In the genomic region with DNA sequence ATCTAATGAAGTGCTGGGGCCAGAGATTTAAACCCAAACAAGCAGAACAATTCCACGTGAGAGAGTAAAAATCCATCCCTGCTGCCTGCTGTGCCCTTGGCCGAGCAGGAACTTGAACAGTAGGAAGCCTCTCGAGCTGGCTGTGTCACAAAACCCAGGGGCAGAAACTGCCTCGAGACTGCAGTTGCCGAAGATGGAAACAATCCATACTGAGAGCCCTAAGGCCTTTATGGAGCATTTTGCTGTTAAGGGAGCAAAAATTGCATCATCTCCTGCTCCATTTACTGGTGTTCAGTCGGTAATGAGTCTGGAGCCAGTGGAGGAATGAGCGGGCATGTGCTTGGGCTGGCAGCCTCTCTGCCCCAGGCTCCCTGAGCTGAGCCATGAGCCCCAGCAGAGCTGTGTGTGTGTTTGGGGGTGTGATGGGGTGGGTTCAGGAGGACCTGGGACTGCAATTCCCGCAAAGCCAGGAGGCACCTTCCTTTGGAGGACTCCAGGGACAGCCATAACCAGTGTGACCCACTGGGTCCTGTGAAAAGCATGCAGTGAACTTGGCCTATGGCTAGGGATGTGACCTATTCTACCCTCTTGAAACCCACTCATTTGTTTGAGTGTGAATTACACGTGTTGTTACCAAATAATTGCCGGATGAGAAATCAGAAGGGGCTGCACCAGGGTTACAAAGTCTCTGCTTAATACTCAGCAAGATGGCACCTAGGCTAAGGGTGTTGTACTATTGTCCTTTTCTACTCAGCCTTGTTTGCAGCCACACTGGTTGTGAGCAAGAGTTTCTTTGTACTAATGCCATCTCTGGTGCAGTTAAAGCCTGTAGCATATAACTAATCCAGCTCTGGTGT, we compare ENCODE assay signal across 10 cellular contexts. TPM values are rescaled to one million over a fixed set of nuclear protein-coding genes. Genes with fewer than 3 reads are reported as not detected.
DNase-seq lines count a peak whose midpoint lies in the region; ATAC-seq lines count a peak whose summit lies in the region.
"Had no signal": no experiment of that assay in that cellular context is flagged by ENCODE, and none has a peak within 500 bp of the region (broad histone marks: within the 10 kb centered on the region; RNA-seq: fewer than 3 reads in every experiment).

No MANE protein-coding gene starts in this region.

- H3K4me3 Mint-ChIP-seq in activated T-cell treated with anti-CD3 and anti-CD28 coated beads, Interleukin-2, amount 50 U/mL, for 72 hours = peak overlapping the region; percentile 40 to 71
- H3K4me3 Mint-ChIP-seq: memory B cell had no signal

- no peaks in the 10 kb centered on the region for H3K27me3 Mint-ChIP-seq in activated T-cell treated with anti-CD3 and anti-CD28 coated beads, Interleukin-2, amount 50 U/mL, for 72 hours (ENCODE audit: low read depth)

- WGBS in mesodermal cell (ENCODE audit: insufficient coverage in 2 of 2), 2 experiments = 52 to 59% methylated on average over 8 to 10 of the region's 10 CpGs

- no peak overlapping the region for H3K4me3 ChIP-seq in mesodermal cell (ENCODE audit: extremely low read depth, insufficient read depth, low read length, poor library complexity, severe bottlenecking)

- DNase-seq in DMS79 treated with DMSO at 0.1 percent for 48 hours (lab: John Stamatoyannopoulos, UW) (peak; percentile 83), NCI-H128 (lab: John Stamatoyannopoulos, UW; ENCODE audit: unreplicated experiment) (peak; percentile 27), SW 1271 (lab: John Stamatoyannopoulos, UW) (no peak), NCI-H2196 treated with DMSO at 0.1 percent for 48 hours (lab: John Stamatoyannopoulos, UW; ENCODE audit: unreplicated experiment) (no peak), NK-92 (lab: John Stamatoyannopoulos, UW; ENCODE audit: unreplicated experiment) (no peak)
- no peak for DNase-seq in activated T-cell treated with anti-CD3 and anti-CD28 coated beads, Interleukin-2, amount 50 U/mL, for 72 hours
- DNase-seq: GDM1 had no signal

- no peaks in the 10 kb centered on the region for H3K9me3 Mint-ChIP-seq in activated T-cell treated with anti-CD3 and anti-CD28 coated beads, Interleukin-2, amount 50 U/mL, for 72 hours
- H3K9me3 Mint-ChIP-seq: memory B cell had no signal

- peak; percentile 2 to 45 for ATAC-seq in activated T-cell treated with anti-CD3 and anti-CD28 coated beads, Interleukin-2, amount 50 U/mL, for 72 hours (replicated peaks in 1 of 2)
- ATAC-seq in HG02759 (IDR thresholded peaks at IDR 0.05; ENCODE audit: unreplicated experiment) = no peak

- H3K36me3 Mint-ChIP-seq in activated T-cell treated with anti-CD3 and anti-CD28 coated beads, Interleukin-2, amount 50 U/mL, for 72 hours (ENCODE audit: insufficient read depth in 2 of 2) = no peaks in the 10 kb centered on the region
- H3K36me3 Mint-ChIP-seq: memory B cell had no signal

- peaks cover 70% of the 10 kb centered on the region for H3K4me1 Mint-ChIP-seq in activated T-cell treated with anti-CD3 and anti-CD28 coated beads, Interleukin-2, amount 50 U/mL, for 72 hours (ENCODE audit: low read depth)

- H3K36me3 ChIP-seq in mesodermal cell (ENCODE audit: control insufficient read depth, insufficient read depth, low read length) = no peaks in the 10 kb centered on the region

- H3K27ac Mint-ChIP-seq in activated T-cell treated with anti-CD3 and anti-CD28 coated beads, Interleukin-2, amount 50 U/mL, for 72 hours = no peak overlapping the region
- H3K27ac Mint-ChIP-seq: memory B cell had no signal

- peak overlapping the region; percentile 63 for H3K27ac ChIP-seq in mesodermal cell (ENCODE audit: low read depth, low read length, severe bottlenecking)

- H3K9me3 ChIP-seq in mesodermal cell (ENCODE audit: control insufficient read depth, low read length) = no peaks in the 10 kb centered on the region

- peaks cover 22% of the 10 kb centered on the region for H3K4me1 ChIP-seq in mesodermal cell (ENCODE audit: control insufficient read depth, insufficient read depth, low read length, poor library complexity, severe bottlenecking)

RNA-seq across cellular contexts. Expression of a gene that starts 58.4 kb away (rescaled TPM):
- total RNA-seq in activated T-cell treated with anti-CD3 and anti-CD28 coated beads, Interleukin-2, amount 50 U/mL, for 72 hours = under 1 TPM; 0.51 to 0.79 TPM
- 2.9 TPM for polyA plus RNA-seq in mesodermal cell (2013, experiment 1 of 2)
- polyA plus RNA-seq in mesodermal cell (2013, experiment 2 of 2) = 2.3 TPM

Comparison
In these comparisons a context has a peak if more than half of its experiments do, and no peak if none do; other contexts are left out.
1. DNase-seq: peak in DMS79 treated with DMSO at 0.1 percent for 48 hours (single experiment) and NCI-H128 (single experiment); none in activated T-cell treated with anti-CD3 and anti-CD28 coated beads, Interleukin-2, amount 50 U/mL, for 72 hours (0 of 2), SW 1271 (0 of 2), NCI-H2196 treated with DMSO at 0.1 percent for 48 hours (single experiment) and NK-92 (single experiment).